8 cellular contexts compared by ENCODE assay signal in genomic region chr2:200525551-200525881, GRCh38. TPM values are rescaled to one million over a fixed set of nuclear protein-coding genes. Genes with fewer than 3 reads are reported as not detected.
A peak's percentile ranks its signal among the peaks of the same experiment; 100 is the strongest.
DNase-seq lines count a peak whose midpoint lies in the region; ATAC-seq and TF ChIP-seq lines count a peak whose summit lies in the region.

No MANE protein-coding gene starts in this region.

- TF ChIP-seq CTCF in GM06990 (IDR thresholded peaks at IDR 0.05; ENCODE audit: insufficient read depth, low read length, poor library complexity, severe bottlenecking) (no peak), fibroblast of lung (conservative IDR thresholded peaks at IDR 0.05 in 1 of 2, IDR thresholded peaks at IDR 0.05 in 1 of 2; ENCODE audit: low read depth in 1 of 2, low read length in 2 of 2) (no peak), psoas muscle (IDR thresholded peaks at IDR 0.05) (no peak)

- H2AFZ ChIP-seq in fibroblast of lung (ENCODE audit: low read length): peak overlapping the region; percentile 95

- H4K20me1 ChIP-seq in fibroblast of lung (ENCODE audit: control insufficient read depth, extremely low read depth, insufficient read depth, low read length): no peaks in the 10 kb centered on the region

- no peaks in the 10 kb centered on the region for H3K27me3 ChIP-seq in GM06990 (replicated peaks; ENCODE audit: control insufficient read depth, insufficient read depth, low read length)
- no peaks in the 10 kb centered on the region for H3K27me3 ChIP-seq in fibroblast of lung (ENCODE audit: control insufficient read depth, insufficient read depth, low read length)
- H3K27me3 ChIP-seq in psoas muscle (ENCODE audit: insufficient read depth in 3 of 3, low read length in 2 of 3): peaks cover 0 to 8% (median 3%) of the 10 kb centered on the region in 3 donors

- H3K9ac ChIP-seq in SK-N-MC (ENCODE audit: insufficient read length) (peak overlapping the region; percentile 74), fibroblast of lung (ENCODE audit: insufficient read depth, low read length) (no peak overlapping the region)

- no peaks in the 10 kb centered on the region for H3K36me3 ChIP-seq in GM06990 (ENCODE audit: control insufficient read depth, insufficient read depth, low read length)
- no peaks in the 10 kb centered on the region for H3K36me3 ChIP-seq in SK-N-MC (ENCODE audit: insufficient read depth, low read length)
- no peaks in the 10 kb centered on the region for H3K36me3 ChIP-seq in fibroblast of lung (ENCODE audit: control insufficient read depth, insufficient read depth, low read length)
- H3K36me3 ChIP-seq in psoas muscle (ENCODE audit: insufficient read depth in 1 of 2, low read depth in 1 of 2): no peaks in the 10 kb centered on the region

- DNase-seq in GM06990 (ENCODE audit: extremely low read depth, insufficient read length) (no peak), SK-N-MC (ENCODE audit: low read depth, low spot score) (no peak), fibroblast of lung (ENCODE audit: low read depth in 2 of 2) (no peak), psoas muscle (no peak), iPS-NIHi7 (ENCODE audit: extremely low spot score) (no peak), GF-D8 (lab: John Stamatoyannopoulos, UW) (no peak), epidermal melanocyte (ENCODE audit: insufficient read length, low spot score) (no peak)

- H3K27ac ChIP-seq in SK-N-MC (no peak overlapping the region), fibroblast of lung (ENCODE audit: insufficient read depth, low read length) (peak overlapping the region; percentile 57), psoas muscle (peak overlapping the region; percentile 39)

- peak overlapping the region; percentile 70 for H3K4me3 ChIP-seq in GM06990 (replicated peaks; ENCODE audit: low read depth, low read length)
- H3K4me3 ChIP-seq in SK-N-MC: peak overlapping the region; percentile 98
- peak overlapping the region; percentile 67 to 88 (median 83) for H3K4me3 ChIP-seq in fibroblast of lung (replicated peaks in 1 of 4; ENCODE audit: control extremely low read depth in 1 of 4, insufficient read depth in 1 of 4, low read depth in 3 of 4, low read length in 4 of 4)
- peak overlapping the region; percentile 87 for H3K4me3 ChIP-seq in psoas muscle

- 19 to 25% (median 23%) methylated on average over 7 of the region's 7 CpGs for WGBS in psoas muscle, 3 donors

- H3K9me3 ChIP-seq in SK-N-MC (ENCODE audit: low read depth, low read length) (no peaks in the 10 kb centered on the region), fibroblast of lung (ENCODE audit: control insufficient read depth, insufficient read depth, low read depth, low read length) (no peaks in the 10 kb centered on the region), psoas muscle (no peaks in the 10 kb centered on the region)

- H3K79me2 ChIP-seq in fibroblast of lung (ENCODE audit: control insufficient read depth, insufficient read depth, low read length): peaks cover 44% of the 10 kb centered on the region

- intact Hi-C loops in psoas muscle (cut with DNase I): no loop called here

- peak overlapping the region; percentile 55 for H3K4me2 ChIP-seq in fibroblast of lung (ENCODE audit: extremely low read depth, insufficient read depth, low read length)

- H3K4me1 ChIP-seq in fibroblast of lung (ENCODE audit: control insufficient read depth, extremely low read depth, insufficient read depth, low read length) (peaks cover 8% of the 10 kb centered on the region), psoas muscle (peaks cover 7% of the 10 kb centered on the region)

- no peak for ATAC-seq in psoas muscle
- no peak for ATAC-seq in HG03565 (IDR thresholded peaks at IDR 0.05; ENCODE audit: unreplicated experiment)

RNA-seq across cellular contexts. Expression of gene SGO2, which starts 0.5 kb away (rescaled TPM):
- 2.8 and 5.4 TPM in 2 replicates for total RNA-seq in fibroblast of lung
- 6.9 and 15.5 TPM in 2 replicates for polyA plus RNA-seq in fibroblast of lung
- 4.3 and 9.9 TPM in 2 replicates for polyA plus RNA-seq in fibroblast of lung (2012)
- 0.15 TPM in 1 of 2 replicates, not detected in the other for polyA minus RNA-seq in fibroblast of lung (ENCODE audit: low replicate concordance)
- under 1 TPM; 0.22 to 0.60 (median 0.48) TPM for total RNA-seq in psoas muscle
- 1 to 10 TPM in 2 of 3 donors, under 1 TPM in 1; 0.28 to 2.6 (median 1.1) TPM for polyA plus RNA-seq in psoas muscle

RNA-seq across cellular contexts. Expression of gene KCTD18, which starts 15.6 kb away (rescaled TPM):
- total RNA-seq in fibroblast of lung (24.9 and 29.4 TPM in 2 replicates), psoas muscle (10 to 100 TPM in 3 of 4 donors, 1 to 10 TPM in 1; 9.7 to 13.9 (median 10.3) TPM)
- polyA plus RNA-seq in fibroblast of lung (9.9 and 14.0 TPM in 2 replicates), psoas muscle (10 to 100 TPM in 1 of 3 donors, 1 to 10 TPM in 2; 7.1 to 24.0 (median 7.9) TPM)
- 8.2 and 10.4 TPM in 2 replicates for polyA plus RNA-seq in fibroblast of lung (2012)
- 2.5 TPM in 2 replicates for polyA minus RNA-seq in fibroblast of lung (ENCODE audit: low replicate concordance)
